Comparison of ENCODE assay signal across 1 cellular context in the genomic region with DNA sequence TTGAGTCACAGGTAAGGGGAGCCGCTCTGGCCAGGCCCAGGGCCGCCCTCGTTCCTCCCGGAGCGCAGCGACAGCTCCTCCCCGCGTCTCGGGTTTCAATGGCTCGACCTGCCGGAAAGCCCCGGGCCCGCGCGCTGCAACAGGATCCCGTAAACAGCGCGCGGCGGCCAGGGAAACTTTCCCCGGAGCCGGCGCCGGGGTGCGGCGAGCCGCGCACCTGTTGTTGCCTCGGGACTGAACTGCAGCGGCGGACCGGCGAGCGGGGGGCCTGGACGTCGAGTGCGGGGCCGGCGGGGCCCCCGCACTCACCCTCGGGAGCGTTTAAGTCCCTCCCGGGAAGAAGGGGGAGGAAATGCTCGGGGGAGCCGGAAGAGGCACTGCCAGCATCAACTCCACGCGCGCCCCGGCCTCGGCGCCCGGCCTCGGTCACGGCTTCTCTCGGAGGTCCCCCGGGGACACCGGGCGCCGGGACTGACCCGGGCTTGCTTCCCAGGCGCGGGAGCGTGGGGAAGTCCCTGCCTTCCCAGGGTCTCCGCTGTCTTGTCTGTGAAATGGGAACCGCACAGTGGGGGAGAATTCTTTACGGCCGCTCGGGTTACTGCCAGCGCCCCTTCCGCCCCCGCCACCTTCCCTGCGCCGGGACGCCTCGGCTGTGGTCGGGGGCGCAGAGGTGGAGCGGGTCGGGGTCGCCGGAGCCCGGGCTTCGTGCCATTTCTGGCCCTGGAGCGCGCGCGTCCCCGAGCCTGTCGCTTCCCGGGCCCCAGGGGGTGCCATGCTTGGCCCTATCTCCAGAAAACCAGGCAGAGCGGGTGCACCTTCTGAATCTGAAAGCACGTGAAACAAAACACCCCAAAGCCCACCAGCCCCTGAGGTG.
A peak's percentile ranks its signal among the peaks of the same experiment; 100 is the strongest.
TF ChIP-seq lines count a peak whose summit lies in the region.

No MANE protein-coding gene starts in this region.

TF ChIP-seq in HEK293, 187 proteins besides CTCF, POLR2A, EP300 and RAD21 (continued from another document):
- TF ChIP-seq, protein P1, sequence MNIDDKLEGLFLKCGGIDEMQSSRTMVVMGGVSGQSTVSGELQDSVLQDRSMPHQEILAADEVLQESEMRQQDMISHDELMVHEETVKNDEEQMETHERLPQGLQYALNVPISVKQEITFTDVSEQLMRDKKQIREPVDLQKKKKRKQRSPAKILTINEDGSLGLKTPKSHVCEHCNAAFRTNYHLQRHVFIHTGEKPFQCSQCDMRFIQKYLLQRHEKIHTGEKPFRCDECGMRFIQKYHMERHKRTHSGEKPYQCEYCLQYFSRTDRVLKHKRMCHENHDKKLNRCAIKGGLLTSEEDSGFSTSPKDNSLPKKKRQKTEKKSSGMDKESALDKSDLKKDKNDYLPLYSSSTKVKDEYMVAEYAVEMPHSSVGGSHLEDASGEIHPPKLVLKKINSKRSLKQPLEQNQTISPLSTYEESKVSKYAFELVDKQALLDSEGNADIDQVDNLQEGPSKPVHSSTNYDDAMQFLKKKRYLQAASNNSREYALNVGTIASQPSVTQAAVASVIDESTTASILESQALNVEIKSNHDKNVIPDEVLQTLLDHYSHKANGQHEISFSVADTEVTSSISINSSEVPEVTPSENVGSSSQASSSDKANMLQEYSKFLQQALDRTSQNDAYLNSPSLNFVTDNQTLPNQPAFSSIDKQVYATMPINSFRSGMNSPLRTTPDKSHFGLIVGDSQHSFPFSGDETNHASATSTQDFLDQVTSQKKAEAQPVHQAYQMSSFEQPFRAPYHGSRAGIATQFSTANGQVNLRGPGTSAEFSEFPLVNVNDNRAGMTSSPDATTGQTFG (tag by site-specific recombination; IDR thresholded peaks at IDR 0.05; ENCODE audit: borderline replicate concordance) = no peak
- TF ChIP-seq SP2 (tag by site-specific recombination; IDR thresholded peaks at IDR 0.05) = peak; percentile 56
- TF ChIP-seq ZNF2 (tag by site-specific recombination; IDR thresholded peaks at IDR 0.05) = peak; percentile 69; the same call in 1 of the 2 replicates
- TF ChIP-seq KLF16 (tag by site-specific recombination; IDR thresholded peaks at IDR 0.05) = no peak
- no peak for TF ChIP-seq ZNF16 (tag by site-specific recombination; IDR thresholded peaks at IDR 0.05; ENCODE audit: low read depth)
- TF ChIP-seq, protein P2, sequence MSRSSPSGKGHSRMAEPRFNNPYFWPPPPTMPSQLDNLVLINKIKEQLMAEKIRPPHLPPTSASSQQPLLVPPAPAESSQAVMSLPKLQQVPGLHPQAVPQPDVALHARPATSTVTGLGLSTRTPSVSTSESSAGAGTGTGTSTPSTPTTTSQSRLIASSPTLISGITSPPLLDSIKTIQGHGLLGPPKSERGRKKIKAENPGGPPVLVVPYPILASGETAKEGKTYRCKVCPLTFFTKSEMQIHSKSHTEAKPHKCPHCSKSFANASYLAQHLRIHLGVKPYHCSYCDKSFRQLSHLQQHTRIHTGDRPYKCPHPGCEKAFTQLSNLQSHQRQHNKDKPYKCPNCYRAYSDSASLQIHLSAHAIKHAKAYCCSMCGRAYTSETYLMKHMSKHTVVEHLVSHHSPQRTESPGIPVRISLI (tag by site-specific recombination; IDR thresholded peaks at IDR 0.05) = no peak
- TF ChIP-seq SCRT2 (tag by site-specific recombination; IDR thresholded peaks at IDR 0.05) = peak; percentile 99
- no peak for TF ChIP-seq ZNF292 (tag by site-specific recombination; IDR thresholded peaks at IDR 0.05; ENCODE audit: borderline replicate concordance, low read depth)
- TF ChIP-seq ZNF423 (tag by site-specific recombination; IDR thresholded peaks at IDR 0.05) = peak; percentile 32; the same call in 1 of the 2 replicates
- TF ChIP-seq ZNF394 (tag by site-specific recombination; IDR thresholded peaks at IDR 0.05; ENCODE audit: borderline replicate concordance) = peak; percentile 53; the same call in 1 of the 2 replicates
- no peak for TF ChIP-seq ZNF785 (tag by site-specific recombination; IDR thresholded peaks at IDR 0.05)
- TF ChIP-seq ZNF623 (tag by site-specific recombination; IDR thresholded peaks at IDR 0.05) = no peak
- no peak for TF ChIP-seq ZNF555 (tag by site-specific recombination; conservative IDR thresholded peaks at IDR 0.05)
- TF ChIP-seq ZNF843 (tag by site-specific recombination; IDR thresholded peaks at IDR 0.05) = no peak; the same call in 1 of the 2 replicates
- TF ChIP-seq, protein P3, sequence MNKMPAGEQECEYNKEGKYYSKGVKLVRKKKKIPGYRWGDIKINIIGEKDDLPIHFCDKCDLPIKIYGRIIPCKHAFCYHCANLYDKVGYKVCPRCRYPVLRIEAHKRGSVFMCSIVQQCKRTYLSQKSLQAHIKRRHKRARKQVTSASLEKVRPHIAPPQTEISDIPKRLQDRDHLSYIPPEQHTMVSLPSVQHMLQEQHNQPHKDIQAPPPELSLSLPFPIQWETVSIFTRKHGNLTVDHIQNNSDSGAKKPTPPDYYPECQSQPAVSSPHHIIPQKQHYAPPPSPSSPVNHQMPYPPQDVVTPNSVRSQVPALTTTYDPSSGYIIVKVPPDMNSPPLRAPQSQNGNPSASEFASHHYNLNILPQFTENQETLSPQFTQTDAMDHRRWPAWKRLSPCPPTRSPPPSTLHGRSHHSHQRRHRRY (tag by site-specific recombination; IDR thresholded peaks at IDR 0.05) = no peak
- no peak for TF ChIP-seq ZNF624 (tag by site-specific recombination; IDR thresholded peaks at IDR 0.05)
- no peak for TF ChIP-seq REPIN1 (tag by site-specific recombination; IDR thresholded peaks at IDR 0.05; ENCODE audit: low read depth)
- TF ChIP-seq ZNF23 (tag by site-specific recombination; IDR thresholded peaks at IDR 0.05; ENCODE audit: borderline replicate concordance) = no peak
- no peak for TF ChIP-seq GLI2 (tag by site-specific recombination; IDR thresholded peaks at IDR 0.05; ENCODE audit: borderline replicate concordance, low read depth)
- no peak for TF ChIP-seq SETDB1 (IDR thresholded peaks at IDR 0.05; ENCODE audit: insufficient read length, low read length)
- no peak for TF ChIP-seq ZFP41 (tag by site-specific recombination; IDR thresholded peaks at IDR 0.05; ENCODE audit: borderline replicate concordance)
- TF ChIP-seq FEZF1 (tag by site-specific recombination; IDR thresholded peaks at IDR 0.05) = no peak
- TF ChIP-seq, protein P4, sequence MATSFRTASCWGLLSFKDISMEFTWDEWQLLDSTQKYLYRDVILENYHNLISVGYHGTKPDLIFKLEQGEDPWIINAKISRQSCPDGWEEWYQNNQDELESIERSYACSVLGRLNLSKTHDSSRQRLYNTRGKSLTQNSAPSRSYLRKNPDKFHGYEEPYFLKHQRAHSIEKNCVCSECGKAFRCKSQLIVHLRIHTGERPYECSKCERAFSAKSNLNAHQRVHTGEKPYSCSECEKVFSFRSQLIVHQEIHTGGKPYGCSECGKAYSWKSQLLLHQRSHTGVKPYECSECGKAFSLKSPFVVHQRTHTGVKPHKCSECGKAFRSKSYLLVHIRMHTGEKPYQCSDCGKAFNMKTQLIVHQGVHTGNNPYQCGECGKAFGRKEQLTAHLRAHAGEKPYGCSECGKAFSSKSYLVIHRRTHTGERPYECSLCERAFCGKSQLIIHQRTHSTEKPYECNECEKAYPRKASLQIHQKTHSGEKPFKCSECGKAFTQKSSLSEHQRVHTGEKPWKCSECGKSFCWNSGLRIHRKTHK (tag by site-specific recombination; IDR thresholded peaks at IDR 0.05) = no peak
- TF ChIP-seq ZBTB20 (tag by site-specific recombination; IDR thresholded peaks at IDR 0.05) = peak; percentile 98
- no peak for TF ChIP-seq ZBTB1 (tag by site-specific recombination; IDR thresholded peaks at IDR 0.05)
- no peak for TF ChIP-seq ZNF221 (tag by site-specific recombination; IDR thresholded peaks at IDR 0.05; ENCODE audit: borderline replicate concordance)
- TF ChIP-seq TCF7L2 (IDR thresholded peaks at IDR 0.05; ENCODE audit: borderline replicate concordance, low read depth, low read length) = no peak
- TF ChIP-seq, protein P5, sequence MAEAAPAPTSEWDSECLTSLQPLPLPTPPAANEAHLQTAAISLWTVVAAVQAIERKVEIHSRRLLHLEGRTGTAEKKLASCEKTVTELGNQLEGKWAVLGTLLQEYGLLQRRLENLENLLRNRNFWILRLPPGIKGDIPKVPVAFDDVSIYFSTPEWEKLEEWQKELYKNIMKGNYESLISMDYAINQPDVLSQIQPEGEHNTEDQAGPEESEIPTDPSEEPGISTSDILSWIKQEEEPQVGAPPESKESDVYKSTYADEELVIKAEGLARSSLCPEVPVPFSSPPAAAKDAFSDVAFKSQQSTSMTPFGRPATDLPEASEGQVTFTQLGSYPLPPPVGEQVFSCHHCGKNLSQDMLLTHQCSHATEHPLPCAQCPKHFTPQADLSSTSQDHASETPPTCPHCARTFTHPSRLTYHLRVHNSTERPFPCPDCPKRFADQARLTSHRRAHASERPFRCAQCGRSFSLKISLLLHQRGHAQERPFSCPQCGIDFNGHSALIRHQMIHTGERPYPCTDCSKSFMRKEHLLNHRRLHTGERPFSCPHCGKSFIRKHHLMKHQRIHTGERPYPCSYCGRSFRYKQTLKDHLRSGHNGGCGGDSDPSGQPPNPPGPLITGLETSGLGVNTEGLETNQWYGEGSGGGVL (tag by site-specific recombination; IDR thresholded peaks at IDR 0.05) = no peak; the same call in 1 of the 2 replicates
- TF ChIP-seq, protein P6, sequence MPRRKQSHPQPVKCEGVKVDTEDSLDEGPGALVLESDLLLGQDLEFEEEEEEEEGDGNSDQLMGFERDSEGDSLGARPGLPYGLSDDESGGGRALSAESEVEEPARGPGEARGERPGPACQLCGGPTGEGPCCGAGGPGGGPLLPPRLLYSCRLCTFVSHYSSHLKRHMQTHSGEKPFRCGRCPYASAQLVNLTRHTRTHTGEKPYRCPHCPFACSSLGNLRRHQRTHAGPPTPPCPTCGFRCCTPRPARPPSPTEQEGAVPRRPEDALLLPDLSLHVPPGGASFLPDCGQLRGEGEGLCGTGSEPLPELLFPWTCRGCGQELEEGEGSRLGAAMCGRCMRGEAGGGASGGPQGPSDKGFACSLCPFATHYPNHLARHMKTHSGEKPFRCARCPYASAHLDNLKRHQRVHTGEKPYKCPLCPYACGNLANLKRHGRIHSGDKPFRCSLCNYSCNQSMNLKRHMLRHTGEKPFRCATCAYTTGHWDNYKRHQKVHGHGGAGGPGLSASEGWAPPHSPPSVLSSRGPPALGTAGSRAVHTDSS (tag by site-specific recombination; IDR thresholded peaks at IDR 0.05) = no peak
- no peak for TF ChIP-seq ZNF157 (tag by site-specific recombination; IDR thresholded peaks at IDR 0.05)
- no peak for TF ChIP-seq ZNF174 (tag by site-specific recombination; IDR thresholded peaks at IDR 0.05)
- TF ChIP-seq ZNF549 (tag by site-specific recombination; IDR thresholded peaks at IDR 0.05) = no peak
- TF ChIP-seq ZNF707 (tag by site-specific recombination; IDR thresholded peaks at IDR 0.05) = no peak
- TF ChIP-seq, protein P7, sequence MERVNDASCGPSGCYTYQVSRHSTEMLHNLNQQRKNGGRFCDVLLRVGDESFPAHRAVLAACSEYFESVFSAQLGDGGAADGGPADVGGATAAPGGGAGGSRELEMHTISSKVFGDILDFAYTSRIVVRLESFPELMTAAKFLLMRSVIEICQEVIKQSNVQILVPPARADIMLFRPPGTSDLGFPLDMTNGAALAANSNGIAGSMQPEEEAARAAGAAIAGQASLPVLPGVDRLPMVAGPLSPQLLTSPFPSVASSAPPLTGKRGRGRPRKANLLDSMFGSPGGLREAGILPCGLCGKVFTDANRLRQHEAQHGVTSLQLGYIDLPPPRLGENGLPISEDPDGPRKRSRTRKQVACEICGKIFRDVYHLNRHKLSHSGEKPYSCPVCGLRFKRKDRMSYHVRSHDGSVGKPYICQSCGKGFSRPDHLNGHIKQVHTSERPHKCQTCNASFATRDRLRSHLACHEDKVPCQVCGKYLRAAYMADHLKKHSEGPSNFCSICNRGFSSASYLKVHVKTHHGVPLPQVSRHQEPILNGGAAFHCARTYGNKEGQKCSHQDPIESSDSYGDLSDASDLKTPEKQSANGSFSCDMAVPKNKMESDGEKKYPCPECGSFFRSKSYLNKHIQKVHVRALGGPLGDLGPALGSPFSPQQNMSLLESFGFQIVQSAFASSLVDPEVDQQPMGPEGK (tag by site-specific recombination; IDR thresholded peaks at IDR 0.05) = peak; percentile 65
- TF ChIP-seq KLF1 (tag by site-specific recombination; IDR thresholded peaks at IDR 0.05) = 0 out of 2 replicates have a peak, but pooled peaks have one; percentile 19
- TF ChIP-seq ZNF114 (tag by site-specific recombination; IDR thresholded peaks at IDR 0.05) = no peak
